Comparison of ENCODE assay signal across 11 cellular contexts in genomic region chr7:2637505-2638223, GRCh38. TPM values are rescaled to one million over a fixed set of nuclear protein-coding genes. Genes with fewer than 3 reads are reported as not detected.
A peak's percentile ranks its signal among the peaks of the same experiment; 100 is the strongest.
DNase-seq lines count a peak whose midpoint lies in the region; ATAC-seq and TF ChIP-seq lines count a peak whose summit lies in the region.
"Had no signal": no experiment of that assay in that cellular context is flagged by ENCODE, and none has a peak within 500 bp of the region (broad histone marks: within the 10 kb centered on the region; RNA-seq: fewer than 3 reads in every experiment).

No MANE protein-coding gene starts in this region.

- H3K36me3 Mint-ChIP-seq in glutamatergic neuron (ENCODE audit: unreplicated experiment): no peaks in the 10 kb centered on the region

- TF ChIP-seq CTCF in GM13977 (IDR thresholded peaks at IDR 0.05; ENCODE audit: extremely low read depth, insufficient read depth, missing control alignments): no peak
- no peak for TF ChIP-seq CTCF in glutamatergic neuron (IDR thresholded peaks at IDR 0.05; ENCODE audit: partially characterized antibody, unreplicated experiment)

- H3K27me3 Mint-ChIP-seq in glutamatergic neuron (ENCODE audit: unreplicated experiment): peaks cover 2% of the 10 kb centered on the region

- in situ Hi-C loops in GM13977 (cut with MboI; ENCODE audit: low pct_unique_long_range_greater_than_20kb, low sequenced_read_pairs, unreplicated experiment): no loop called here

- peaks cover 13% of the 10 kb centered on the region for H3K4me1 Mint-ChIP-seq in glutamatergic neuron (ENCODE audit: low read depth, unreplicated experiment)

- ATAC-seq in GM21381 (IDR thresholded peaks at IDR 0.05; ENCODE audit: unreplicated experiment) (no peak), HG03045 (IDR thresholded peaks at IDR 0.05; ENCODE audit: unreplicated experiment) (no peak), GM19467 (IDR thresholded peaks at IDR 0.05; ENCODE audit: unreplicated experiment) (no peak)

- peaks cover 8% of the 10 kb centered on the region for H3K9me3 Mint-ChIP-seq in glutamatergic neuron (ENCODE audit: unreplicated experiment)

- no peak overlapping the region for H3K27ac Mint-ChIP-seq in glutamatergic neuron (ENCODE audit: unreplicated experiment)

- DNase-seq in GM13977 (ENCODE audit: low spot score) (peak; percentile 59), NOMO-1 treated with dmso at 0.1 percent for 144 hours (lab: John Stamatoyannopoulos, UW; ENCODE audit: unreplicated experiment) (peak; percentile 71), glutamatergic neuron (peak; percentile 53), retina (peak; percentile 42), NCI-H187 (lab: John Stamatoyannopoulos, UW) (no peak)
- DNase-seq: DND-41; effector memory CD4-positive, alpha-beta T cell; NCI-H446 had no signal

- H3K4me3 Mint-ChIP-seq in glutamatergic neuron (ENCODE audit: unreplicated experiment): no peak overlapping the region

RNA-seq across cellular contexts. Expression of gene TTYH3, which starts 5.9 kb away (rescaled TPM):
- 324 TPM for total RNA-seq in glutamatergic neuron (ENCODE audit: unreplicated experiment)

RNA-seq across cellular contexts. Expression of gene AMZ1, which starts 50.3 kb away (rescaled TPM):
- total RNA-seq in glutamatergic neuron (ENCODE audit: unreplicated experiment): 0.15 TPM

Comparison
In these comparisons a context has a peak if more than half of its experiments do, and no peak if none do; other contexts are left out.
1. DNase-seq: peak in GM13977 (single experiment), NOMO-1 treated with dmso at 0.1 percent for 144 hours (single experiment), glutamatergic neuron (single experiment) and retina (single experiment); none in NCI-H187 (0 of 2).